ENCODE assay signal across 8 cellular contexts in the genomic region with DNA sequence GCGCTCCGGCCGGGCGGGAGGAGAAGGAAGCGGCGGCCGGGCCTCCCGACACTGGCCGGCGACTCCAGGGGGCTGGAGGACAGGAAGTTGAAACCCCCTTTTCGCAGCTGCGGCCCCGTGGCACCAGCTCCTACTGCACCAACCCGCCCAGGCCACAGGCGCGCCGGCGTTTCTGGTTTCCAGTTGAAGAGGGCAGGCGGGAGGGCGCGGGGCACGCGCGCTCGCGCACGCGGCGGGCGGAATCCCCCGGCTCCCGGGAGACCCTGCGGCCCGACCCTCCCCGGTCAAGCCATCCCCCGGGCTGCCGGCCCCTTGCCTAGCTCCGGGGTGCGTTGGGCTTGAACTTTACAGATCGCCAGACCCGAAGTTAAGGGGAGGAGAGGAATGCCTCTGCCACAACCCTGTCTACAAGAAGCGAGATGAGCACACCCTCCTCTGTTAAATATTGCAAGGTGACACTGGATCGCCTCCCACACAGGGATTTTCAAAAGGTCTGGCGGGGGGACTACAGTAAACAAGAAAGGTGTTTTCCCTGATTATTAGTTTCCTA. TPM values are rescaled to one million over a fixed set of nuclear protein-coding genes. Genes with fewer than 3 reads are reported as not detected.
A peak's percentile ranks its signal among the peaks of the same experiment; 100 is the strongest.
DNase-seq lines count a peak whose midpoint lies in the region; ATAC-seq, FAIRE-seq and TF ChIP-seq lines count a peak whose summit lies in the region.

No MANE protein-coding gene starts in this region.

- H3K27ac ChIP-seq in HCT116 (ENCODE audit: low read depth, low read length) (peak overlapping the region; percentile 78), ectodermal cell (ENCODE audit: insufficient read depth, low read depth, low read length, poor library complexity, severe bottlenecking) (peak overlapping the region; percentile 86), lung (ENCODE audit: low read depth in 1 of 2, low read length in 1 of 2) (peak overlapping the region; percentile 86 to 92)

- no peaks in the 10 kb centered on the region for H3K9me2 ChIP-seq in HCT116 (ENCODE audit: insufficient read depth)

- H3K79me2 ChIP-seq in HCT116 (ENCODE audit: insufficient read depth, low read length), result peaks cover 53% of the 10 kb centered on the region

- 0 to 1% methylated on average over 44 of the region's 44 CpGs for WGBS in ectodermal cell, 2 experiments
- 0 to 1% methylated on average over 40 to 44 of the region's 44 CpGs for WGBS in lung, 2 donors

- intact Hi-C loops in HCT116 (cut with micrococcal nuclease), result loop anchor here (5.0 kb wide), 4 partner anchors 35 to 320 kb away; no protein-coding TSS in a partner anchor

- no peak for TF ChIP-seq RAD21 in HCT116 (IDR thresholded peaks at IDR 0.05; ENCODE audit: low read depth)

- H3K9me3 ChIP-seq in HCT116 (ENCODE audit: control insufficient read depth in 1 of 2, insufficient read depth in 1 of 2, low read depth in 1 of 2, low read length in 2 of 2) (no peaks in the 10 kb centered on the region), ectodermal cell (ENCODE audit: control insufficient read depth, low read length) (no peaks in the 10 kb centered on the region), lung (ENCODE audit: control insufficient read depth in 2 of 2, insufficient read depth in 1 of 2, low read length in 1 of 2) (no peaks in the 10 kb centered on the region)

- RAD21 ChIA-PET in HCT116 (lab: Charles Lee; ENCODE audit: low non-redundant PET in 1 of 2, low total read pairs in 2 of 2, uncharacterized antibody in 2 of 2, unreplicated experiment in 2 of 2), result no interaction called here

- no peaks in the 10 kb centered on the region for H4K20me1 ChIP-seq in HCT116 (ENCODE audit: insufficient read depth)

- TF ChIP-seq CTCF in HCT116 (IDR thresholded peaks at IDR 0.05 in 2 of 3, conservative IDR thresholded peaks at IDR 0.05 in 1 of 3; ENCODE audit: borderline replicate concordance in 1 of 3, insufficient read depth in 1 of 3, low read depth in 2 of 3, low read length in 2 of 3) (no peak), lung (IDR thresholded peaks at IDR 0.05; ENCODE audit: control extremely low read depth, extremely low read depth) (no peak)

- FAIRE-seq in GM12891 (lab: Jason Lieb, UNC), result peak; percentile 68

- peaks cover 38 to 46% of the 10 kb centered on the region in 2 experiments for H3K4me1 ChIP-seq in HCT116 (ENCODE audit: control insufficient read depth in 1 of 2, insufficient read depth in 2 of 2, low read length in 2 of 2)
- peaks cover 16% of the 10 kb centered on the region for H3K4me1 ChIP-seq in ectodermal cell (ENCODE audit: control insufficient read depth, insufficient read depth, low read length)
- peaks cover 0 to 2% of the 10 kb centered on the region in 2 donors for H3K4me1 ChIP-seq in lung (ENCODE audit: control insufficient read depth in 2 of 2, insufficient read depth in 2 of 2, low read length in 2 of 2)

- peak overlapping the region; percentile 89 for H3K9ac ChIP-seq in HCT116 (ENCODE audit: low read length)

- H3K36me3 ChIP-seq in HCT116 (ENCODE audit: control insufficient read depth in 1 of 2, insufficient read depth in 2 of 2, low read length in 2 of 2) (peaks cover 0 to 2% of the 10 kb centered on the region in 2 experiments; a peak in 1 of 4 replicates), ectodermal cell (ENCODE audit: control insufficient read depth, insufficient read depth, low read length) (no peaks in the 10 kb centered on the region), lung (ENCODE audit: control insufficient read depth in 2 of 2, insufficient read depth in 2 of 2, low read length in 2 of 2) (no peaks in the 10 kb centered on the region)

- DNase-seq in GM12891 (ENCODE audit: insufficient read length, low spot score) (peak; percentile 39), HCT116 (ENCODE audit: low read depth, low spot score) (no peak), NCI-H1105 (lab: John Stamatoyannopoulos, UW) (peak; percentile 32), lung (ENCODE audit: low spot score) (no peak), NCI-H2171 (lab: John Stamatoyannopoulos, UW) (no peak)
- DNase-seq in activated CD4-positive, alpha-beta T cell treated with anti-CD3 and anti-CD28 coated beads, Interleukin-2, amount 50 U/mL, for 4 hours, result peak; percentile 41 to 55
- DNase-seq in stimulated activated CD4-positive, alpha-beta T cell treated with anti-CD3 and anti-CD28 coated beads, TNF-alpha, amount 100 ng/mL, for 48 hours (ENCODE audit: low read depth in 3 of 3), result peak in 2 of 3 donors; percentile 32 to 59

- H3K4me3 ChIP-seq in HCT116 (replicated peaks in 1 of 2; ENCODE audit: low read depth in 1 of 2, low read length in 2 of 2) (peak overlapping the region; percentile 72), ectodermal cell (ENCODE audit: insufficient read depth, low read depth, low read length) (peak overlapping the region; percentile 76), lung (peak overlapping the region; percentile 88)

- BruUV-seq in HCT116 (replicated peaks; lab: Mats Ljungman, UMichigan), result no TSS peak

- no peak overlapping the region for H2AFZ ChIP-seq in HCT116 (ENCODE audit: low read depth, low read length, poor library complexity, severe bottlenecking)

- CTCF ChIA-PET in HCT116 (lab: Charles Lee), result interaction anchor here (0.6 kb wide), 1 partner anchor 104 kb away, joined by 3 read pairs; no protein-coding TSS in a partner anchor

- peak overlapping the region; percentile 81 for H3K4me2 ChIP-seq in HCT116 (ENCODE audit: low read length)

- peak; percentile 13 for ATAC-seq in HCT116
- ATAC-seq in lung (ENCODE audit: insufficient read depth, low FRiP score), result peak; percentile 57

- H3K27me3 ChIP-seq in HCT116 (ENCODE audit: insufficient read depth, low read length) (no peaks in the 10 kb centered on the region), ectodermal cell (ENCODE audit: control insufficient read depth, insufficient read depth, low read length, poor library complexity, severe bottlenecking) (no peaks in the 10 kb centered on the region), lung (ENCODE audit: control insufficient read depth, insufficient read depth) (no peaks in the 10 kb centered on the region)

- POLR2A ChIA-PET in HCT116 (lab: Charles Lee), result interaction anchor here (1.1 kb wide), 1 partner anchor 33 kb away, joined by 3 read pairs; no protein-coding TSS in a partner anchor

- peak; percentile 7; the same call in 1 of the 2 replicates for TF ChIP-seq POLR2A in GM12891 (IDR thresholded peaks at IDR 0.05; ENCODE audit: low read depth, low read length)
- no peak for TF ChIP-seq POLR2A in HCT116 (IDR thresholded peaks at IDR 0.05; ENCODE audit: borderline replicate concordance, extremely low read depth, insufficient read depth, insufficient read length)

TF ChIP-seq in GM12891, 5 proteins besides CTCF, POLR2A, EP300 and RAD21:
- TF ChIP-seq POU2F2 (IDR thresholded peaks at IDR 0.05; ENCODE audit: low read depth, low read length), result peak; percentile 32; the same call in 1 of the 2 replicates
- TF ChIP-seq SPI1 (IDR thresholded peaks at IDR 0.05; ENCODE audit: low read depth, low read length), result no peak

TF ChIP-seq in HCT116, 20 proteins besides CTCF, POLR2A, EP300 and RAD21:
- TF ChIP-seq JUND (IDR thresholded peaks at IDR 0.05), result no peak
- no peak for TF ChIP-seq TCF7L2 (IDR thresholded peaks at IDR 0.05; ENCODE audit: borderline replicate concordance, extremely low read depth, insufficient read depth, insufficient read length)
- no peak for TF ChIP-seq SIN3A (IDR thresholded peaks at IDR 0.05; ENCODE audit: low read depth)
- peak; percentile 14 for TF ChIP-seq YY1 (IDR thresholded peaks at IDR 0.05; ENCODE audit: extremely low read depth, insufficient replicate concordance, low read depth, low read length)
- TF ChIP-seq, protein P1, sequence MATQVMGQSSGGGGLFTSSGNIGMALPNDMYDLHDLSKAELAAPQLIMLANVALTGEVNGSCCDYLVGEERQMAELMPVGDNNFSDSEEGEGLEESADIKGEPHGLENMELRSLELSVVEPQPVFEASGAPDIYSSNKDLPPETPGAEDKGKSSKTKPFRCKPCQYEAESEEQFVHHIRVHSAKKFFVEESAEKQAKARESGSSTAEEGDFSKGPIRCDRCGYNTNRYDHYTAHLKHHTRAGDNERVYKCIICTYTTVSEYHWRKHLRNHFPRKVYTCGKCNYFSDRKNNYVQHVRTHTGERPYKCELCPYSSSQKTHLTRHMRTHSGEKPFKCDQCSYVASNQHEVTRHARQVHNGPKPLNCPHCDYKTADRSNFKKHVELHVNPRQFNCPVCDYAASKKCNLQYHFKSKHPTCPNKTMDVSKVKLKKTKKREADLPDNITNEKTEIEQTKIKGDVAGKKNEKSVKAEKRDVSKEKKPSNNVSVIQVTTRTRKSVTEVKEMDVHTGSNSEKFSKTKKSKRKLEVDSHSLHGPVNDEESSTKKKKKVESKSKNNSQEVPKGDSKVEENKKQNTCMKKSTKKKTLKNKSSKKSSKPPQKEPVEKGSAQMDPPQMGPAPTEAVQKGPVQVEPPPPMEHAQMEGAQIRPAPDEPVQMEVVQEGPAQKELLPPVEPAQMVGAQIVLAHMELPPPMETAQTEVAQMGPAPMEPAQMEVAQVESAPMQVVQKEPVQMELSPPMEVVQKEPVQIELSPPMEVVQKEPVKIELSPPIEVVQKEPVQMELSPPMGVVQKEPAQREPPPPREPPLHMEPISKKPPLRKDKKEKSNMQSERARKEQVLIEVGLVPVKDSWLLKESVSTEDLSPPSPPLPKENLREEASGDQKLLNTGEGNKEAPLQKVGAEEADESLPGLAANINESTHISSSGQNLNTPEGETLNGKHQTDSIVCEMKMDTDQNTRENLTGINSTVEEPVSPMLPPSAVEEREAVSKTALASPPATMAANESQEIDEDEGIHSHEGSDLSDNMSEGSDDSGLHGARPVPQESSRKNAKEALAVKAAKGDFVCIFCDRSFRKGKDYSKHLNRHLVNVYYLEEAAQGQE (IDR thresholded peaks at IDR 0.05; ENCODE audit: low read depth), result no peak
- peak; percentile 80 for TF ChIP-seq ZFX (IDR thresholded peaks at IDR 0.05)
- no peak for TF ChIP-seq ATF3 (IDR thresholded peaks at IDR 0.05)
- TF ChIP-seq CEBPB (IDR thresholded peaks at IDR 0.05; ENCODE audit: low read depth), result no peak
- TF ChIP-seq EZH2 (IDR thresholded peaks at IDR 0.05), result no peak
- no peak for TF ChIP-seq EGR1 (IDR thresholded peaks at IDR 0.05; ENCODE audit: low read depth)
- TF ChIP-seq SRF (IDR thresholded peaks at IDR 0.05; ENCODE audit: low read depth), result no peak

RNA-seq across cellular contexts. Expression of gene ELOVL6, which starts 1.5 kb away (rescaled TPM):
- polyA plus RNA-seq in GM12891 (2012; ENCODE audit: low read depth, missing spikeins), result 5.9 TPM
- total RNA-seq in HCT116 (2021; ENCODE audit: unreplicated experiment) (38.7 TPM), lung (10 to 100 TPM in 1 of 2 donors, 1 to 10 TPM in 1; 8.0 to 17.4 TPM)
- 21.2 and 24.6 TPM in 2 replicates for polyA plus RNA-seq in HCT116 (2012)
- polyA plus RNA-seq in ectodermal cell (2013, experiment 1 of 4), result 67.8 TPM
- 57.2 TPM for polyA plus RNA-seq in ectodermal cell (2013, experiment 2 of 4)
- polyA plus RNA-seq in ectodermal cell (2013, experiment 3 of 4), result 48.5 TPM
- polyA plus RNA-seq in ectodermal cell (2013, experiment 4 of 4), result 49.6 TPM
- polyA plus RNA-seq in lung, result 10 to 100 TPM in 1 of 2 donors, 1 to 10 TPM in 1; 5.5 to 21.1 TPM

Comparison
In these comparisons a context has a peak if more than half of its experiments do, and no peak if none do; other contexts are left out.
1. DNase-seq: peak in GM12891 (single experiment), NCI-H1105 (single experiment), activated CD4-positive, alpha-beta T cell treated with anti-CD3 and anti-CD28 coated beads, Interleukin-2, amount 50 U/mL, for 4 hours (2 of 2) and stimulated activated CD4-positive, alpha-beta T cell treated with anti-CD3 and anti-CD28 coated beads, TNF-alpha, amount 100 ng/mL, for 48 hours (2 of 3); none in HCT116 (single experiment), lung (single experiment) and NCI-H2171 (single experiment).
2. Peak in every context shown above with its lines, with median percentiles within 50 percentile points of each other: H3K27ac ChIP-seq and H3K4me3 ChIP-seq.